Comparison of ENCODE assay signal across 9 cellular contexts in the genomic region with DNA sequence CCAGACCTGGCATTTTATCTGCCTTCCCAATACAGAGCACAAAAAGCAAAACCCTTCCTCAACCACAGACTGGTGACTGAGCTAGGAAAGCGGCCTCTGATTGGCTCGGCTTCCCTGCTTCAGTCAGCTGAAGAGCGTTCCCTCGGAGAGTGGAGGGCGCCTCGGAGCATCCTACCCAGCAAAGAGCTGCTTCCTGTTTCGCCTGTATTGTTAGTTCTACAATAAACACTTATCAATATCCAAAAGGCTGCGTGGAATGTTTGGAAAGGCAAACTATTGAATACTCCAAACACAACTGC.
A peak's percentile ranks its signal among the peaks of the same experiment; 100 is the strongest.
DNase-seq lines count a peak whose midpoint lies in the region; ATAC-seq and TF ChIP-seq lines count a peak whose summit lies in the region.
"Had no signal": no experiment of that assay in that cellular context is flagged by ENCODE, and none has a peak within 500 bp of the region (broad histone marks: within the 10 kb centered on the region; RNA-seq: fewer than 3 reads in every experiment).

No MANE protein-coding gene starts in this region.

- H3K36me3 ChIP-seq in endodermal cell (ENCODE audit: control insufficient read depth, insufficient read depth, low read length) (no peaks in the 10 kb centered on the region), neural cell (ENCODE audit: insufficient read depth, low read length) (no peaks in the 10 kb centered on the region), MG63 (no peaks in the 10 kb centered on the region)

- no peak overlapping the region for H3K4me3 Mint-ChIP-seq in endodermal cell

- H3K4me2 ChIP-seq in neural cell (ENCODE audit: low read length) = peak overlapping the region; percentile 71

- no peaks in the 10 kb centered on the region for H3K9me2 ChIP-seq in neural cell (ENCODE audit: insufficient read depth, low read length)

- H3K27me3 Mint-ChIP-seq in endodermal cell (ENCODE audit: insufficient read depth) = no peaks in the 10 kb centered on the region

- no peaks in the 10 kb centered on the region for H3K9me3 ChIP-seq in endodermal cell (ENCODE audit: control insufficient read depth, low read length)
- no peaks in the 10 kb centered on the region for H3K9me3 ChIP-seq in neural cell (ENCODE audit: low read length)
- H3K9me3 ChIP-seq in MG63 = no peaks in the 10 kb centered on the region

- no peaks in the 10 kb centered on the region for H3K36me3 Mint-ChIP-seq in endodermal cell (ENCODE audit: low read depth)

- H3F3A ChIP-seq in neural cell (ENCODE audit: insufficient read depth, low read length, poor library complexity, severe bottlenecking) = no peaks in the 10 kb centered on the region

- DNase-seq in NCI-H510A treated with DMSO at 0.1 percent for 48 hours (lab: John Stamatoyannopoulos, UW) = peak; percentile 75
- peak; percentile 81 for DNase-seq in endodermal cell
- DNase-seq in MG63 = no peak

- H4K20me1 ChIP-seq in neural cell (ENCODE audit: insufficient read depth) = no peaks in the 10 kb centered on the region

- TF ChIP-seq EP300 in neural cell (conservative IDR thresholded peaks at IDR 0.05; ENCODE audit: poor library complexity, severe bottlenecking) = no peak

- TF ChIP-seq RAD21 in neural cell (conservative IDR thresholded peaks at IDR 0.05) = peak; percentile 1

- H3K4me3 ChIP-seq in endodermal cell (ENCODE audit: low read length) (no peak overlapping the region), neural cell (ENCODE audit: low read length) (peak overlapping the region; percentile 76), MG63 (no peak overlapping the region)

- H3K79me2 ChIP-seq in neural cell (replicated peaks; ENCODE audit: insufficient read depth, low read length) = peaks cover 29% of the 10 kb centered on the region

- no peaks in the 10 kb centered on the region for H3K4me1 Mint-ChIP-seq in endodermal cell

- H3K9ac ChIP-seq in endodermal cell (ENCODE audit: extremely low read depth, low read length, poor library complexity, severe bottlenecking) = no peak overlapping the region
- peak overlapping the region; percentile 77 for H3K9ac ChIP-seq in neural cell (ENCODE audit: low read length)

- ATAC-seq in GM19463 (IDR thresholded peaks at IDR 0.05; ENCODE audit: unreplicated experiment) (peak; percentile 49), GM21529 (IDR thresholded peaks at IDR 0.05; ENCODE audit: unreplicated experiment) (no peak), HG03039 (IDR thresholded peaks at IDR 0.05; ENCODE audit: unreplicated experiment) (no peak), GM19397 (IDR thresholded peaks at IDR 0.05; ENCODE audit: unreplicated experiment) (no peak)
- ATAC-seq: Panc1 had no signal

- H3K27ac ChIP-seq in endodermal cell (ENCODE audit: low read depth, low read length) (peak overlapping the region; percentile 35), neural cell (ENCODE audit: low read length) (peak overlapping the region; percentile 91)

- 20 to 49% methylated on average over 5 to 8 of the region's 8 CpGs for WGBS in endodermal cell (ENCODE audit: insufficient coverage in 1 of 2, insufficient read length in 1 of 2), 2 experiments

- H3K27me3 ChIP-seq in endodermal cell (ENCODE audit: control insufficient read depth, insufficient read depth, low read length, poor library complexity, severe bottlenecking) (no peaks in the 10 kb centered on the region), neural cell (ENCODE audit: insufficient read depth, low read depth, low read length) (no peaks in the 10 kb centered on the region), MG63 (no peaks in the 10 kb centered on the region)

- peak overlapping the region; percentile 83 for H2AFZ ChIP-seq in neural cell (ENCODE audit: low read depth, low read length)

- H3K27ac Mint-ChIP-seq in endodermal cell = no peak overlapping the region

- TF ChIP-seq CTCF in endodermal cell (conservative IDR thresholded peaks at IDR 0.05) (no peak), neural cell (IDR thresholded peaks at IDR 0.05; ENCODE audit: poor library complexity, severe bottlenecking) (peak; percentile 15)

- H3K9me3 Mint-ChIP-seq in endodermal cell = no peaks in the 10 kb centered on the region

- no peaks in the 10 kb centered on the region for H3K4me1 ChIP-seq in endodermal cell (ENCODE audit: control insufficient read depth, insufficient read depth, low read length)

TF ChIP-seq in neural cell, 6 proteins besides CTCF, POLR2A, EP300 and RAD21:
- TF ChIP-seq EZH2 (IDR thresholded peaks at IDR 0.05; ENCODE audit: borderline replicate concordance, insufficient read depth, low read length, poor library complexity, severe bottlenecking) = no peak
- peak; percentile 87 for TF ChIP-seq POLR2AphosphoS5 (IDR thresholded peaks at IDR 0.05)
- no peak for TF ChIP-seq SMC3 (conservative IDR thresholded peaks at IDR 0.05; ENCODE audit: poor library complexity)
- TF ChIP-seq MXI1 (conservative IDR thresholded peaks at IDR 0.05; ENCODE audit: poor library complexity, severe bottlenecking) = no peak
- peak; percentile 72 for TF ChIP-seq REST (IDR thresholded peaks at IDR 0.05; ENCODE audit: borderline replicate concordance)
- peak; percentile 80 for TF ChIP-seq TAF1 (IDR thresholded peaks at IDR 0.05; ENCODE audit: low read depth)
